In the genomic region with DNA sequence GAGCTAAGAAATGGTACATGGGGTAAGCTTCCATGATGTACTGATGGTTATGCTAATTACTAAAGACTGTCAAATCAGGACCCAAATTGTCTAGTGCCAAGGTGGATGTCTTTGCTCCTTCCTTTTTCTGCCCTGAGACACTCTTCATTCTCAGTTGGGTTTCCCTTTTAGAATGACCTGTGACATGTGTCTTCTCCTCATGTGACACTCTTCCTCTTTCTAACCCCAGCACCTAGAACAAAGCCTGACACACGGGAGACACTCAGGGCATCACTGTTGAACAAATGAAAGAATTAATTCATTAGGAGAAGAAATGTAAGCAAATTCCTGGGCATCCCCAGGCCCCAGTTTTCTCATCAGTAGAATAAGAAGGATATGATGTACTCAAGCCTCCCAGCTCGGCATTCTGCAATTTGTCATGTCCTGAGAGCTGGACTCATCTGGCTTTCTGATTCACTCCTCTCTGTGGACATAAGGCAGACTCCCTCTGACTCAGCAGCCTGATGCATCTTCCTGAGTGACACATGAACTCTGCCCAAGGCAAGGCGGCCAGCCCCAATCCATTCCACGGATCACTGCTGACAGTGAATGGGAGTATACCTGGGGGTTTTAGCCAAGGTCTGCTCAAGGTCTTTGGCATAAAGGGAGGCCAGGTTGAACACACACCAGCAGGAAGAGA, we compare ENCODE assay signal across 10 cellular contexts.
DNase-seq lines count a peak whose midpoint lies in the region; ATAC-seq and TF ChIP-seq lines count a peak whose summit lies in the region.
"Had no signal": no experiment of that assay in that cellular context is flagged by ENCODE, and none has a peak within 500 bp of the region (broad histone marks: within the 10 kb centered on the region; RNA-seq: fewer than 3 reads in every experiment).

No MANE protein-coding gene starts in this region.

- ATAC-seq in omental fat pad (ENCODE audit: low FRiP score) (peak; percentile 91), GM18861 (IDR thresholded peaks at IDR 0.05; ENCODE audit: unreplicated experiment) (no peak)

- no peaks in the 10 kb centered on the region for H3K4me1 Mint-ChIP-seq in activated T-helper 1 cell treated with anti-CD3 and anti-CD28 coated beads, Interleukin-12 subunit alpha, Interleukin-12 subunit beta, Interleukin-2, Interleukin-4 antibody, amounts not matched to agents 30 ng/mL and 10 ng/mL and 1 ng/mL, durations not matched to agents 14 hours and 24 hours and 36 hours (ENCODE audit: low read depth)

- intact Hi-C loops in activated T-helper 1 cell treated with anti-CD3 and anti-CD28 coated beads, Interleukin-12 subunit alpha, Interleukin-12 subunit beta, Interleukin-2, Interleukin-4 antibody, amounts not matched to agents 30 ng/mL and 10 ng/mL and 1 ng/mL, durations not matched to agents 14 hours and 24 hours and 36 hours (cut with micrococcal nuclease) = loop anchor here (2.0 kb wide), 1 partner anchor 481 kb away; no protein-coding TSS in a partner anchor

- H3K36me3 Mint-ChIP-seq in activated T-helper 1 cell treated with anti-CD3 and anti-CD28 coated beads, Interleukin-12 subunit alpha, Interleukin-12 subunit beta, Interleukin-2, Interleukin-4 antibody, amounts not matched to agents 30 ng/mL and 10 ng/mL and 1 ng/mL, durations not matched to agents 14 hours and 24 hours and 36 hours (ENCODE audit: low read depth) = no peaks in the 10 kb centered on the region

- H3K9me3 Mint-ChIP-seq in activated T-helper 1 cell treated with anti-CD3 and anti-CD28 coated beads, Interleukin-12 subunit alpha, Interleukin-12 subunit beta, Interleukin-2, Interleukin-4 antibody, amounts not matched to agents 30 ng/mL and 10 ng/mL and 1 ng/mL, durations not matched to agents 14 hours and 24 hours and 36 hours = no peaks in the 10 kb centered on the region

- peak overlapping the region; percentile 93 for H3K27ac ChIP-seq in epithelial cell of prostate

- no peak for TF ChIP-seq CTCF in omental fat pad (IDR thresholded peaks at IDR 0.05)

- DNase-seq in COLO668 (lab: John Stamatoyannopoulos, UW; ENCODE audit: unreplicated experiment) = peak; percentile 69
- DNase-seq in NCI-H460 (ENCODE audit: extremely low read depth, low read depth) = peak; percentile 91
- DNase-seq in epithelial cell of prostate (ENCODE audit: low read depth, low spot score) = peak; percentile 96
- peak; percentile 42 for DNase-seq in omental fat pad (ENCODE audit: low spot score)
- DNase-seq in activated T-helper 1 cell treated with anti-CD3 and anti-CD28 coated beads, Interleukin-12 subunit alpha, Interleukin-12 subunit beta, Interleukin-2, Interleukin-4 antibody, amounts not matched to agents 30 ng/mL and 10 ng/mL and 1 ng/mL, durations not matched to agents 14 hours and 24 hours and 36 hours (ENCODE audit: low spot score) = no peak
- DNase-seq in stimulated activated CD4-positive, alpha-beta T cell treated with anti-CD3 and anti-CD28 coated beads, Interleukin-4, amount 100 ng/mL, for 4 hours = no peak
- DNase-seq in UCSD-AML1 (lab: John Stamatoyannopoulos, UW; ENCODE audit: unreplicated experiment) = no peak
- DNase-seq: effector CD4-positive, alpha-beta T cell; stimulated activated CD4-positive, alpha-beta T cell treated with anti-CD3 and anti-CD28 coated beads, Interleukin-4, amount 100 ng/mL, for 1 hour had no signal

- peaks cover 17% of the 10 kb centered on the region for H3K27me3 Mint-ChIP-seq in activated T-helper 1 cell treated with anti-CD3 and anti-CD28 coated beads, Interleukin-12 subunit alpha, Interleukin-12 subunit beta, Interleukin-2, Interleukin-4 antibody, amounts not matched to agents 30 ng/mL and 10 ng/mL and 1 ng/mL, durations not matched to agents 14 hours and 24 hours and 36 hours (ENCODE audit: insufficient read depth)

- no peak overlapping the region for H3K4me3 Mint-ChIP-seq in activated T-helper 1 cell treated with anti-CD3 and anti-CD28 coated beads, Interleukin-12 subunit alpha, Interleukin-12 subunit beta, Interleukin-2, Interleukin-4 antibody, amounts not matched to agents 30 ng/mL and 10 ng/mL and 1 ng/mL, durations not matched to agents 14 hours and 24 hours and 36 hours

- H3K27ac Mint-ChIP-seq in activated T-helper 1 cell treated with anti-CD3 and anti-CD28 coated beads, Interleukin-12 subunit alpha, Interleukin-12 subunit beta, Interleukin-2, Interleukin-4 antibody, amounts not matched to agents 30 ng/mL and 10 ng/mL and 1 ng/mL, durations not matched to agents 14 hours and 24 hours and 36 hours = no peak overlapping the region

Comparison
In these comparisons a context has a peak if more than half of its experiments do, and no peak if none do; other contexts are left out.
1. DNase-seq: peak in COLO668 (single experiment), NCI-H460 (single experiment), epithelial cell of prostate (single experiment) and omental fat pad (single experiment); none in activated T-helper 1 cell treated with anti-CD3 and anti-CD28 coated beads, Interleukin-12 subunit alpha, Interleukin-12 subunit beta, Interleukin-2, Interleukin-4 antibody, amounts not matched to agents 30 ng/mL and 10 ng/mL and 1 ng/mL, durations not matched to agents 14 hours and 24 hours and 36 hours (single experiment), stimulated activated CD4-positive, alpha-beta T cell treated with anti-CD3 and anti-CD28 coated beads, Interleukin-4, amount 100 ng/mL, for 4 hours (0 of 2) and UCSD-AML1 (single experiment).